In the genomic region with DNA sequence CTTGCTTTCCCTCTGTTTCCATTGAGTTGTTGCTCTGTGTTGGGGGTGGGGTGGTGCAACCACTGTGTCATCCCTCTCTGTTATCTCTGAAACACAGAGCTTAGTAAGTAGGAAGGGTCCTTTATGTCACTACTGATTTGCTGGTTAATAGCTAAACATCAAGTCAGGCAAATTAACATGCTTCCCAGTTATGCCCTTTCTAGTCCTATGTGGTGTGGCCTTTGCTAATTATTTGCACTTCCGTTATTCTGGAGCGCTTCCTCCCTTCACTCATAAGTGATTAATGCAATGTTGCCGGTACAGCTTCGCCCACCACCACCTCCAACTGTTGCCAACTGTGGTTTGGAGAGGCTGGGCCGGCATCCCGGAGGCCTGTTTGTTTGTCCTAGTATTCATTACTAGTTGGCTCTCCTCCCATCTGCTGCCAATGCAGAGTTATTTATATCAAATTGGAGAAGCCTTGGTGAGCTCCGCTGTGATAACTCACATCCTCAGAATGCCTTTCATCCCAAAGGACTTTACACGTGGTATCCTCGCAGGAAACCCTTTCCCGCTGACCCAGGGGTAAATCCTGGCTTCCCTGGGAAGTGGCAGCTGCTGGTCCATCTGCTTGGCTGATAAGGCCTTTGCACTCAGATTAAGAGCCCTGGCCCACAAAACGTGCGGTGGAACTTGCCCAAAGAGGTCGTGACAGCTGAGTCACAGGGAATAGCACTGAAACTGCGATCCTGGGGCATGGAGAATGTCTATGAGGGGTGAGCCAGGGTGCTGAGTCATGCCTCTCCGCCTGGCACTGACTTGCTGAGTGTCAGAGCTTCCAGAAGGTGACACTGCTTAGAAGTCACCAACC, we compare ENCODE assay signal across 1 cellular context.
TF ChIP-seq lines count a peak whose summit lies in the region.

No MANE protein-coding gene starts in this region.

TF ChIP-seq in HepG2, 621 proteins besides CTCF, POLR2A, EP300 and RAD21 (continued from another document and continues in another):
- TF ChIP-seq, protein P1, sequence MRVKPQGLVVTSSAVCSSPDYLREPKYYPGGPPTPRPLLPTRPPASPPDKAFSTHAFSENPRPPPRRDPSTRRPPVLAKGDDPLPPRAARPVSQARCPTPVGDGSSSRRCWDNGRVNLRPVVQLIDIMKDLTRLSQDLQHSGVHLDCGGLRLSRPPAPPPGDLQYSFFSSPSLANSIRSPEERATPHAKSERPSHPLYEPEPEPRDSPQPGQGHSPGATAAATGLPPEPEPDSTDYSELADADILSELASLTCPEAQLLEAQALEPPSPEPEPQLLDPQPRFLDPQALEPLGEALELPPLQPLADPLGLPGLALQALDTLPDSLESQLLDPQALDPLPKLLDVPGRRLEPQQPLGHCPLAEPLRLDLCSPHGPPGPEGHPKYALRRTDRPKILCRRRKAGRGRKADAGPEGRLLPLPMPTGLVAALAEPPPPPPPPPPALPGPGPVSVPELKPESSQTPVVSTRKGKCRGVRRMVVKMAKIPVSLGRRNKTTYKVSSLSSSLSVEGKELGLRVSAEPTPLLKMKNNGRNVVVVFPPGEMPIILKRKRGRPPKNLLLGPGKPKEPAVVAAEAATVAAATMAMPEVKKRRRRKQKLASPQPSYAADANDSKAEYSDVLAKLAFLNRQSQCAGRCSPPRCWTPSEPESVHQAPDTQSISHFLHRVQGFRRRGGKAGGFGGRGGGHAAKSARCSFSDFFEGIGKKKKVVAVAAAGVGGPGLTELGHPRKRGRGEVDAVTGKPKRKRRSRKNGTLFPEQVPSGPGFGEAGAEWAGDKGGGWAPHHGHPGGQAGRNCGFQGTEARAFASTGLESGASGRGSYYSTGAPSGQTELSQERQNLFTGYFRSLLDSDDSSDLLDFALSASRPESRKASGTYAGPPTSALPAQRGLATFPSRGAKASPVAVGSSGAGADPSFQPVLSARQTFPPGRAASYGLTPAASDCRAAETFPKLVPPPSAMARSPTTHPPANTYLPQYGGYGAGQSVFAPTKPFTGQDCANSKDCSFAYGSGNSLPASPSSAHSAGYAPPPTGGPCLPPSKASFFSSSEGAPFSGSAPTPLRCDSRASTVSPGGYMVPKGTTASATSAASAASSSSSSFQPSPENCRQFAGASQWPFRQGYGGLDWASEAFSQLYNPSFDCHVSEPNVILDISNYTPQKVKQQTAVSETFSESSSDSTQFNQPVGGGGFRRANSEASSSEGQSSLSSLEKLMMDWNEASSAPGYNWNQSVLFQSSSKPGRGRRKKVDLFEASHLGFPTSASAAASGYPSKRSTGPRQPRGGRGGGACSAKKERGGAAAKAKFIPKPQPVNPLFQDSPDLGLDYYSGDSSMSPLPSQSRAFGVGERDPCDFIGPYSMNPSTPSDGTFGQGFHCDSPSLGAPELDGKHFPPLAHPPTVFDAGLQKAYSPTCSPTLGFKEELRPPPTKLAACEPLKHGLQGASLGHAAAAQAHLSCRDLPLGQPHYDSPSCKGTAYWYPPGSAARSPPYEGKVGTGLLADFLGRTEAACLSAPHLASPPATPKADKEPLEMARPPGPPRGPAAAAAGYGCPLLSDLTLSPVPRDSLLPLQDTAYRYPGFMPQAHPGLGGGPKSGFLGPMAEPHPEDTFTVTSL (CRISPR knock-in tag; IDR thresholded peaks at IDR 0.05; ENCODE audit: borderline replicate concordance): no peak
- TF ChIP-seq, protein P2, sequence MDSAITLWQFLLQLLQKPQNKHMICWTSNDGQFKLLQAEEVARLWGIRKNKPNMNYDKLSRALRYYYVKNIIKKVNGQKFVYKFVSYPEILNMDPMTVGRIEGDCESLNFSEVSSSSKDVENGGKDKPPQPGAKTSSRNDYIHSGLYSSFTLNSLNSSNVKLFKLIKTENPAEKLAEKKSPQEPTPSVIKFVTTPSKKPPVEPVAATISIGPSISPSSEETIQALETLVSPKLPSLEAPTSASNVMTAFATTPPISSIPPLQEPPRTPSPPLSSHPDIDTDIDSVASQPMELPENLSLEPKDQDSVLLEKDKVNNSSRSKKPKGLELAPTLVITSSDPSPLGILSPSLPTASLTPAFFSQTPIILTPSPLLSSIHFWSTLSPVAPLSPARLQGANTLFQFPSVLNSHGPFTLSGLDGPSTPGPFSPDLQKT (CRISPR knock-in tag; IDR thresholded peaks at IDR 0.05; ENCODE audit: borderline replicate concordance): no peak
- TF ChIP-seq ZNF260 (CRISPR knock-in tag; IDR thresholded peaks at IDR 0.05; ENCODE audit: borderline replicate concordance, low read depth) (no peak), FOXJ3 (CRISPR knock-in tag; IDR thresholded peaks at IDR 0.05; ENCODE audit: borderline replicate concordance) (no peak), TBL1XR1 (IDR thresholded peaks at IDR 0.05; ENCODE audit: borderline replicate concordance, low read length, partially characterized antibody) (no peak), REL (CRISPR knock-in tag; conservative IDR thresholded peaks at IDR 0.05) (no peak), FOXA1 (IDR thresholded peaks at IDR 0.05) (no peak), FOXA1 (CRISPR knock-in tag; IDR thresholded peaks at IDR 0.05) (no peak), SRSF1 (optimal IDR thresholded peaks at IDR 0.05; ENCODE audit: low read depth, low read length) (no peak), ZNF720 (CRISPR knock-in tag; IDR thresholded peaks at IDR 0.05) (no peak), GPN1 (CRISPR knock-in tag; IDR thresholded peaks at IDR 0.05; ENCODE audit: borderline replicate concordance) (no peak), TP53 (CRISPR knock-in tag; conservative IDR thresholded peaks at IDR 0.05) (no peak), EHMT2 (IDR thresholded peaks at IDR 0.05; ENCODE audit: borderline replicate concordance, low read depth, low read length) (0 out of 2 replicates have a peak, but pooled peaks have one; percentile 29), FOXK1 (CRISPR knock-in tag; IDR thresholded peaks at IDR 0.05; ENCODE audit: borderline replicate concordance, low read depth) (no peak), MED8 (CRISPR knock-in tag; IDR thresholded peaks at IDR 0.05; ENCODE audit: insufficient replicate concordance) (no peak), ZKSCAN8 (CRISPR knock-in tag; IDR thresholded peaks at IDR 0.05; ENCODE audit: borderline replicate concordance) (no peak), NFE2L1 (CRISPR knock-in tag; IDR thresholded peaks at IDR 0.05; ENCODE audit: borderline replicate concordance) (no peak), ZNF768 (CRISPR knock-in tag; IDR thresholded peaks at IDR 0.05) (0 out of 2 replicates have a peak, but pooled peaks have one; percentile 32), MTF1 (CRISPR knock-in tag; IDR thresholded peaks at IDR 0.05) (no peak)
- TF ChIP-seq, protein P3, sequence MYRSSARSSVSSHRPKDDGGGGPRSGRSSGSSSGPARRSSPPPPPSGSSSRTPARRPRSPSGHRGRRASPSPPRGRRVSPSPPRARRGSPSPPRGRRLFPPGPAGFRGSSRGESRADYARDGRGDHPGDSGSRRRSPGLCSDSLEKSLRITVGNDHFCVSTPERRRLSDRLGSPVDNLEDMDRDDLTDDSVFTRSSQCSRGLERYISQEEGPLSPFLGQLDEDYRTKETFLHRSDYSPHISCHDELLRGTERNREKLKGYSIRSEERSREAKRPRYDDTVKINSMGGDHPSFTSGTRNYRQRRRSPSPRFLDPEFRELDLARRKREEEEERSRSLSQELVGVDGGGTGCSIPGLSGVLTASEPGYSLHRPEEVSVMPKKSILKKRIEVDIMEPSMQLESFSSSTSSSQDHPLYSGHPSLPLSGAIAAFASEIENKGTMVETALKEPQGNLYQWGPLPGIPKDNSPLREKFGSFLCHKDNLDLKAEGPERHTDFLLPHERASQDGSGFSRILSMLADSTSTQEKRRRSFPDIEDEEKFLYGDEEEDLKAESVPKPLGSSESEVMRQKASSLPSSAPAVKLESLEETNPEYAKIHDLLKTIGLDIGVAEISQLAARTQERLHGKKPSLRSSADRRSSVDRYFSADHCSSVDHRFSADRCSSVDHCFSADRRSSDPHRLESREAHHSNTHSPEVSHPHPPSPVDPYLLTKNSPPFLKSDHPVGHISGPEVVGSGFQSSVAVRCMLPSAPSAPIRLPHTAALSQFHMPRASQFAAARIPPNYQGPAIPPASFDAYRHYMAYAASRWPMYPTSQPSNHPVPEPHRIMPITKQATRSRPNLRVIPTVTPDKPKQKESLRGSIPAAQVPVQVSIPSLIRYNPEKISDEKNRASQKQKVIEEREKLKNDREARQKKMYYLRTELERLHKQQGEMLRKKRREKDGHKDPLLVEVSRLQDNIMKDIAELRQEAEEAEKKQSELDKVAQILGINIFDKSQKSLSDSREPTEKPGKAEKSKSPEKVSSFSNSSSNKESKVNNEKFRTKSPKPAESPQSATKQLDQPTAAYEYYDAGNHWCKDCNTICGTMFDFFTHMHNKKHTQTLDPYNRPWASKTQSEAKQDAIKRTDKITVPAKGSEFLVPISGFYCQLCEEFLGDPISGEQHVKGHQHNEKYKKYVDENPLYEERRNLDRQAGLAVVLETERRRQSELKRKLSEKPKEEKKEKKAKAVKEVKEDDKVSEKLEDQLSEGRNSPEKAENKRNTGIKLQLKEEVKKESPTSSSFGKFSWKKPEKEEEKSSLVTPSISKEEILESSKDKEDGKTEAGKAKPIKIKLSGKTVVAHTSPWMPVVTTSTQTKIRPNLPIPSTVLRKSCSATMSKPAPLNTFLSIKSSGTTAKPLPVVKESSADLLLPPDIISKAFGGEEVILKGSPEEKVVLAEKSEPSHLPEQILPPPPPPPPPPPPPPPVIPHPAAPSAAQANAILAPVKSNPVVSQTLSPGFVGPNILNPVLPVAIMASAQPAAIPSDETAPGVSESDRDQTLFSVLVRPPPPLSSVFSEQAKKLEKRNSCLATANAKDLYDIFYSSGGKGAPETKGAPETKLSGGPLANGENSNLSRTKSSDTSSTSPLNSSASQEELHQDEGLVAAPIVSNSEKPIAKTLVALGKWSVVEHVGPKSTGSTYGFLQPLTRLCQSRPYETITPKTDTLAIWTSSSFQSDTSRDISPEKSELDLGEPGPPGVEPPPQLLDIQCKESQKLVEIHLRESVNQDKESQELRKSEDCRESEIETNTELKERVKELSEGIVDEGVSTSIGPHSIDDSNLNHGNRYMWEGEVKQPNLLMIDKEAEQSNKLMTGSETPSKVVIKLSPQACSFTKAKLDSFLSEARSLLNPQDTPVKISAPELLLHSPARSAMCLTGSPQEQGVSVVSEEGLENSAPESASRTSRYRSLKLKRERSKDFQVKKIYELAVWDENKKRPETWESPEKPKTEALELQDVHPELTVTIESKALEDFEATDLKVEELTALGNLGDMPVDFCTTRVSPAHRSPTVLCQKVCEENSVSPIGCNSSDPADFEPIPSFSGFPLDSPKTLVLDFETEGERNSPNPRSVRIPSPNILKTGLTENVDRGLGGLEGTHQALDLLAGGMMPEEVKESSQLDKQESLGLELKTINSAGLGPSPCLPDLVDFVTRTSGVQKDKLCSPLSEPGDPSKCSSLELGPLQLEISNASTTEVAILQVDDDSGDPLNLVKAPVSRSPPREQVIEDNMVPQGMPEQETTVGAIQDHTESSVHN (CRISPR knock-in tag; IDR thresholded peaks at IDR 0.05): no peak
- TF ChIP-seq, protein P4, sequence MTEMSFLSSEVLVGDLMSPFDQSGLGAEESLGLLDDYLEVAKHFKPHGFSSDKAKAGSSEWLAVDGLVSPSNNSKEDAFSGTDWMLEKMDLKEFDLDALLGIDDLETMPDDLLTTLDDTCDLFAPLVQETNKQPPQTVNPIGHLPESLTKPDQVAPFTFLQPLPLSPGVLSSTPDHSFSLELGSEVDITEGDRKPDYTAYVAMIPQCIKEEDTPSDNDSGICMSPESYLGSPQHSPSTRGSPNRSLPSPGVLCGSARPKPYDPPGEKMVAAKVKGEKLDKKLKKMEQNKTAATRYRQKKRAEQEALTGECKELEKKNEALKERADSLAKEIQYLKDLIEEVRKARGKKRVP (CRISPR knock-in tag; IDR thresholded peaks at IDR 0.05): peak in 1 of 2 experiments; percentile 27; a peak in 1 of 4 replicates
- TF ChIP-seq, protein P5, sequence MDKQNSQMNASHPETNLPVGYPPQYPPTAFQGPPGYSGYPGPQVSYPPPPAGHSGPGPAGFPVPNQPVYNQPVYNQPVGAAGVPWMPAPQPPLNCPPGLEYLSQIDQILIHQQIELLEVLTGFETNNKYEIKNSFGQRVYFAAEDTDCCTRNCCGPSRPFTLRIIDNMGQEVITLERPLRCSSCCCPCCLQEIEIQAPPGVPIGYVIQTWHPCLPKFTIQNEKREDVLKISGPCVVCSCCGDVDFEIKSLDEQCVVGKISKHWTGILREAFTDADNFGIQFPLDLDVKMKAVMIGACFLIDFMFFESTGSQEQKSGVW (CRISPR knock-in tag; IDR thresholded peaks at IDR 0.05; ENCODE audit: borderline replicate concordance): no peak
- TF ChIP-seq, protein P6, sequence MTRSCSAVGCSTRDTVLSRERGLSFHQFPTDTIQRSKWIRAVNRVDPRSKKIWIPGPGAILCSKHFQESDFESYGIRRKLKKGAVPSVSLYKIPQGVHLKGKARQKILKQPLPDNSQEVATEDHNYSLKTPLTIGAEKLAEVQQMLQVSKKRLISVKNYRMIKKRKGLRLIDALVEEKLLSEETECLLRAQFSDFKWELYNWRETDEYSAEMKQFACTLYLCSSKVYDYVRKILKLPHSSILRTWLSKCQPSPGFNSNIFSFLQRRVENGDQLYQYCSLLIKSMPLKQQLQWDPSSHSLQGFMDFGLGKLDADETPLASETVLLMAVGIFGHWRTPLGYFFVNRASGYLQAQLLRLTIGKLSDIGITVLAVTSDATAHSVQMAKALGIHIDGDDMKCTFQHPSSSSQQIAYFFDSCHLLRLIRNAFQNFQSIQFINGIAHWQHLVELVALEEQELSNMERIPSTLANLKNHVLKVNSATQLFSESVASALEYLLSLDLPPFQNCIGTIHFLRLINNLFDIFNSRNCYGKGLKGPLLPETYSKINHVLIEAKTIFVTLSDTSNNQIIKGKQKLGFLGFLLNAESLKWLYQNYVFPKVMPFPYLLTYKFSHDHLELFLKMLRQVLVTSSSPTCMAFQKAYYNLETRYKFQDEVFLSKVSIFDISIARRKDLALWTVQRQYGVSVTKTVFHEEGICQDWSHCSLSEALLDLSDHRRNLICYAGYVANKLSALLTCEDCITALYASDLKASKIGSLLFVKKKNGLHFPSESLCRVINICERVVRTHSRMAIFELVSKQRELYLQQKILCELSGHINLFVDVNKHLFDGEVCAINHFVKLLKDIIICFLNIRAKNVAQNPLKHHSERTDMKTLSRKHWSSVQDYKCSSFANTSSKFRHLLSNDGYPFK (CRISPR knock-in tag; IDR thresholded peaks at IDR 0.05; ENCODE audit: borderline replicate concordance): no peak
- TF ChIP-seq, protein P7, sequence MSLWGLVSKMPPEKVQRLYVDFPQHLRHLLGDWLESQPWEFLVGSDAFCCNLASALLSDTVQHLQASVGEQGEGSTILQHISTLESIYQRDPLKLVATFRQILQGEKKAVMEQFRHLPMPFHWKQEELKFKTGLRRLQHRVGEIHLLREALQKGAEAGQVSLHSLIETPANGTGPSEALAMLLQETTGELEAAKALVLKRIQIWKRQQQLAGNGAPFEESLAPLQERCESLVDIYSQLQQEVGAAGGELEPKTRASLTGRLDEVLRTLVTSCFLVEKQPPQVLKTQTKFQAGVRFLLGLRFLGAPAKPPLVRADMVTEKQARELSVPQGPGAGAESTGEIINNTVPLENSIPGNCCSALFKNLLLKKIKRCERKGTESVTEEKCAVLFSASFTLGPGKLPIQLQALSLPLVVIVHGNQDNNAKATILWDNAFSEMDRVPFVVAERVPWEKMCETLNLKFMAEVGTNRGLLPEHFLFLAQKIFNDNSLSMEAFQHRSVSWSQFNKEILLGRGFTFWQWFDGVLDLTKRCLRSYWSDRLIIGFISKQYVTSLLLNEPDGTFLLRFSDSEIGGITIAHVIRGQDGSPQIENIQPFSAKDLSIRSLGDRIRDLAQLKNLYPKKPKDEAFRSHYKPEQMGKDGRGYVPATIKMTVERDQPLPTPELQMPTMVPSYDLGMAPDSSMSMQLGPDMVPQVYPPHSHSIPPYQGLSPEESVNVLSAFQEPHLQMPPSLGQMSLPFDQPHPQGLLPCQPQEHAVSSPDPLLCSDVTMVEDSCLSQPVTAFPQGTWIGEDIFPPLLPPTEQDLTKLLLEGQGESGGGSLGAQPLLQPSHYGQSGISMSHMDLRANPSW (CRISPR knock-in tag; IDR thresholded peaks at IDR 0.05; ENCODE audit: borderline replicate concordance): no peak
